29 cellular contexts compared by ENCODE assay signal in genomic region chr11:67040147-67040546, GRCh38. TPM values are rescaled to one million over a fixed set of nuclear protein-coding genes. Genes with fewer than 3 reads are reported as not detected.
"Had no signal": no experiment of that assay in that cellular context is flagged by ENCODE, and none has a peak within 500 bp of the region (broad histone marks: within the 10 kb centered on the region; RNA-seq: fewer than 3 reads in every experiment).

No MANE protein-coding gene starts in this region.

- H3K4me1 ChIP-seq: heart right ventricle, left ventricle myocardium inferior, stomach, upper lobe of right lung had no signal

- H3K27ac ChIP-seq: esophagus squamous epithelium, heart right ventricle, left ventricle myocardium inferior, neutrophil, ovary, stomach, thyroid gland, upper lobe of right lung, WERI-Rb-1 had no signal

- H3K27ac Mint-ChIP-seq: activated CD4-positive, alpha-beta T cell treated with anti-CD3 and anti-CD28 coated beads, Interleukin-2, amount 10 ng/mL, durations not matched to agents 7 days and 5 days; activated CD8-positive, alpha-beta T cell treated with anti-CD3 and anti-CD28 coated beads for 36 hours; activated T-helper 17 cell treated with anti-CD3 and anti-CD28 coated beads, Interleukin-2, amount 50 U/mL, for 72 hours; natural killer cell; progenitor cell of endocrine pancreas; stimulated activated naive B cell treated with anti-CD40 and anti-IgM and Interleukin-4, amounts not matched to agents 10 μg/mL and 1 μg/mL and 100 μg/mL, for 72 hours; T-helper 17 cell had no signal

- H3K4me2 ChIP-seq: smooth muscle cell had no signal

- H3K36me3 ChIP-seq: esophagus squamous epithelium, heart right ventricle, left ventricle myocardium inferior, neutrophil, ovary, stomach, thyroid gland, upper lobe of right lung, WERI-Rb-1 had no signal

- H3K9me3 ChIP-seq: esophagus squamous epithelium, heart right ventricle, left ventricle myocardium inferior, neutrophil, ovary, stomach, thyroid gland, upper lobe of right lung had no signal

- H3K4me1 Mint-ChIP-seq: activated CD4-positive, alpha-beta T cell treated with anti-CD3 and anti-CD28 coated beads, Interleukin-2, amount 10 ng/mL, durations not matched to agents 7 days and 5 days; activated T-helper 17 cell treated with anti-CD3 and anti-CD28 coated beads, Interleukin-2, amount 50 U/mL, for 72 hours; natural killer cell; T-helper 17 cell had no signal

- DNase-seq: activated CD4-positive, alpha-beta T cell treated with anti-CD3 and anti-CD28 coated beads for 1 hour; activated CD4-positive, alpha-beta T cell treated with anti-CD3 and anti-CD28 coated beads, Interleukin-2, amount 10 ng/mL, durations not matched to agents 7 days and 5 days; activated CD8-positive, alpha-beta T cell treated with anti-CD3 and anti-CD28 coated beads for 36 hours; activated gamma-delta T cell treated with Interleukin-2 at 50 U/mL for 16 hours; activated naive CD4-positive, alpha-beta T cell treated with anti-CD3 and anti-CD28 coated beads, Interleukin-2, amount 50 U/mL, for 16 hours; activated T-cell treated with anti-CD3 and anti-CD28 coated beads, Interleukin-2, amount 50 U/mL, for 4 hours; amniotic stem cell; caudate nucleus; esophagus squamous epithelium; foreskin melanocyte; heart right ventricle; islet precursor cell; left ventricle myocardium inferior; mesendoderm; natural killer cell; ovary; stimulated activated CD4-positive, alpha-beta T cell treated with anti-CD3 and anti-CD28 coated beads, Interleukin-2, amount 100 ng/mL, for 24 hours; stimulated activated naive B cell treated with anti-CD40 and anti-IgM and Interleukin-4, amounts not matched to agents 10 μg/mL and 1 μg/mL and 100 μg/mL, for 72 hours; stomach; T-helper 17 cell; T1000; thyroid gland; upper lobe of right lung; WERI-Rb-1 had no signal

- H3K9me3 Mint-ChIP-seq: activated CD4-positive, alpha-beta T cell treated with anti-CD3 and anti-CD28 coated beads, Interleukin-2, amount 10 ng/mL, durations not matched to agents 7 days and 5 days; activated CD8-positive, alpha-beta T cell treated with anti-CD3 and anti-CD28 coated beads for 36 hours; activated T-cell treated with anti-CD3 and anti-CD28 coated beads, Interleukin-2, amount 50 U/mL, for 4 hours; activated T-helper 17 cell treated with anti-CD3 and anti-CD28 coated beads, Interleukin-2, amount 50 U/mL, for 72 hours; natural killer cell; stimulated activated naive B cell treated with anti-CD40 and anti-IgM and Interleukin-4, amounts not matched to agents 10 μg/mL and 1 μg/mL and 100 μg/mL, for 72 hours had no signal

- H3K27me3 ChIP-seq: ovary, thyroid gland, upper lobe of right lung had no signal

- H3K36me3 Mint-ChIP-seq: natural killer cell; stimulated activated naive B cell treated with anti-CD40 and anti-IgM and Interleukin-4, amounts not matched to agents 10 μg/mL and 1 μg/mL and 100 μg/mL, for 72 hours had no signal

- H3K4me3 ChIP-seq: esophagus squamous epithelium, heart right ventricle, left ventricle myocardium inferior, lung, ovary, smooth muscle cell, stomach, thyroid gland, upper lobe of right lung had no signal

- H3K4me3 Mint-ChIP-seq: activated CD4-positive, alpha-beta T cell treated with anti-CD3 and anti-CD28 coated beads, Interleukin-2, amount 10 ng/mL, durations not matched to agents 7 days and 5 days; activated CD8-positive, alpha-beta T cell treated with anti-CD3 and anti-CD28 coated beads for 36 hours; activated T-cell treated with anti-CD3 and anti-CD28 coated beads, Interleukin-2, amount 50 U/mL, for 4 hours; activated T-helper 17 cell treated with anti-CD3 and anti-CD28 coated beads, Interleukin-2, amount 50 U/mL, for 72 hours; natural killer cell; stimulated activated naive B cell treated with anti-CD40 and anti-IgM and Interleukin-4, amounts not matched to agents 10 μg/mL and 1 μg/mL and 100 μg/mL, for 72 hours; T-helper 17 cell had no signal

- ATAC-seq: activated CD8-positive, alpha-beta T cell treated with anti-CD3 and anti-CD28 coated beads for 36 hours; activated T-cell treated with anti-CD3 and anti-CD28 coated beads, Interleukin-2, amount 50 U/mL, for 4 hours; activated T-helper 17 cell treated with anti-CD3 and anti-CD28 coated beads, Interleukin-2, amount 50 U/mL, for 72 hours; natural killer cell; stimulated activated naive B cell treated with anti-CD40 and anti-IgM and Interleukin-4, amounts not matched to agents 10 μg/mL and 1 μg/mL and 100 μg/mL, for 72 hours; T-helper 17 cell; upper lobe of right lung had no signal

- H3K27me3 Mint-ChIP-seq: progenitor cell of endocrine pancreas had no signal

RNA-seq across cellular contexts. Expression of gene RHOD, which starts 16.5 kb away (rescaled TPM):
- total RNA-seq: natural killer cell, T-helper 17 cell had no signal

RNA-seq across cellular contexts. Expression of gene SYT12, which starts 17.2 kb away (rescaled TPM):
- total RNA-seq: activated CD4-positive, alpha-beta T cell treated with anti-CD3 and anti-CD28 coated beads, Interleukin-2, amount 10 ng/mL, durations not matched to agents 7 days and 5 days; activated CD8-positive, alpha-beta T cell treated with anti-CD3 and anti-CD28 coated beads for 36 hours; natural killer cell; stomach; T-helper 17 cell; upper lobe of right lung had no signal
